Comparison of ENCODE assay signal across 21 cellular contexts in the genomic region with DNA sequence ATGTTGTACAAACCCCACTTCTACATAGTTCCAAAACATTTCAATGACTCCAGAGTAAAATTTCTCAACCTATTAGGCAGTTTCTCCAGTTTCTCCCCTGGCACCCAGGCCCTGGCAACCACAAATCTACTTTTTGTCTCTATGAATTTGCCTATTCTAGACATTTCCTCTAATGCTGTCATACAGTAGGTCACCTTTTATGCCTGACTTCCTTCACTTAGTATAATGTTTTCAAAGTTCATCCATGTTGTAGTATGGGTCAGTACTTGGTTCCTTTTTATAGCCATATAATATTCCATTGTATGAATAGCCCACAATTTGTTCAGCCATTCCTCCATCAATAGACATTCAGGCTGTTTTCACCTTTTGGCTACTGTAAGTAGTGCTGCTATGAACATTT.
DNase-seq lines count a peak whose midpoint lies in the region; ATAC-seq and TF ChIP-seq lines count a peak whose summit lies in the region.
"Had no signal": no experiment of that assay in that cellular context is flagged by ENCODE, and none has a peak within 500 bp of the region (broad histone marks: within the 10 kb centered on the region; RNA-seq: fewer than 3 reads in every experiment).

No MANE protein-coding gene starts in this region.

- H3K27ac ChIP-seq in HEK293 (ENCODE audit: extremely low read depth, low read depth, low read length) (no peak overlapping the region), foreskin keratinocyte (no peak overlapping the region)
- H3K27ac ChIP-seq: 22Rv1, BLaER1, C4-2B had no signal

- DNase-seq in NB4 (ENCODE audit: low read depth), result peak; percentile 9
- DNase-seq in foreskin melanocyte, result peak; percentile 18
- no peak for DNase-seq in hypothalamus (lab: John Stamatoyannopoulos, UW)
- DNase-seq in D341Med (ENCODE audit: low spot score), result no peak
- DNase-seq in foreskin keratinocyte, result no peak
- DNase-seq: Caco-2; CD4-positive, CD25-positive, alpha-beta regulatory T cell; CD8-positive, alpha-beta T cell; DMS 273 treated with DMSO at 0.1 percent for 48 hours; DMS79; EL; GDM1; H9; HFFc6 had no signal

- POLR2A ChIA-PET in HEK293 (lab: Yijun Ruan, JAX), result no interaction called here

- H3K36me3 ChIP-seq in HEK293 (ENCODE audit: control insufficient read depth in 2 of 2, insufficient read depth in 1 of 2, low read length in 2 of 2), result no peaks in the 10 kb centered on the region
- H3K36me3 ChIP-seq: BLaER1 had no signal

- H3K4me3 ChIP-seq in HEK293 (ENCODE audit: low read depth, low read length), result no peak overlapping the region
- H3K4me3 ChIP-seq in NB4 (ENCODE audit: low read depth, low read length), result no peak overlapping the region
- H3K4me3 ChIP-seq: BLaER1, GM12878, GM23338 had no signal

- H3K4me1 ChIP-seq in HEK293 (ENCODE audit: control insufficient read depth, insufficient read depth, low read length) (no peaks in the 10 kb centered on the region), foreskin keratinocyte (no peaks in the 10 kb centered on the region)

- H3K9me3 ChIP-seq in HEK293 (ENCODE audit: control insufficient read depth, insufficient read depth, low read depth, low read length), result no peaks in the 10 kb centered on the region
- H3K9me3 ChIP-seq: BLaER1, Caco-2 had no signal

- H3K27me3 ChIP-seq in foreskin keratinocyte, result peaks cover 12% of the 10 kb centered on the region
- H3K27me3 ChIP-seq: BLaER1 had no signal

- TF ChIP-seq CTCF in HEK293 (tag by site-specific recombination; IDR thresholded peaks at IDR 0.05) (no peak), NB4 (IDR thresholded peaks at IDR 0.05; ENCODE audit: low read depth, low read length) (no peak), foreskin keratinocyte (conservative IDR thresholded peaks at IDR 0.05) (no peak)

- no peak for ATAC-seq in foreskin keratinocyte
- ATAC-seq: CD8-positive, alpha-beta T cell; GM12878; GM23338; HCT116 had no signal

- CTCF ChIA-PET in HEK293 (lab: Yijun Ruan, JAX), result interaction anchor here (0.6 kb wide), 1 partner anchor 656 kb away, joined by 3 read pairs; no protein-coding TSS in a partner anchor

- TF ChIP-seq POLR2A in NB4 (IDR thresholded peaks at IDR 0.05; ENCODE audit: extremely low read depth, insufficient read length), result no peak

TF ChIP-seq in HEK293, 187 proteins besides CTCF, POLR2A, EP300 and RAD21:
- TF ChIP-seq ZNF610 (tag by site-specific recombination; IDR thresholded peaks at IDR 0.05; ENCODE audit: borderline replicate concordance) (no peak), ZNF146 (tag by site-specific recombination; IDR thresholded peaks at IDR 0.05) (peak; percentile 53; the same call in 1 of the 2 replicates)
TF ChIP-seq in HEK293: peak in this region for 1.

Comparison
In these comparisons a context has a peak if more than half of its experiments do, and no peak if none do; other contexts are left out.
1. DNase-seq: peak in NB4 (single experiment) and foreskin melanocyte (single experiment); none in hypothalamus (0 of 51), D341Med (single experiment) and foreskin keratinocyte (0 of 2).